27 cellular contexts compared by ENCODE assay signal in genomic region chr5:149221731-149222342, GRCh38. TPM values are rescaled to one million over a fixed set of nuclear protein-coding genes. Genes with fewer than 3 reads are reported as not detected.
DNase-seq lines count a peak whose midpoint lies in the region; ATAC-seq, FAIRE-seq and TF ChIP-seq lines count a peak whose summit lies in the region.
"Had no signal": no experiment of that assay in that cellular context is flagged by ENCODE, and none has a peak within 500 bp of the region (broad histone marks: within the 10 kb centered on the region; RNA-seq: fewer than 3 reads in every experiment).

No MANE protein-coding gene starts in this region.

- CTCF ChIA-PET in A549 (lab: Yijun Ruan, JAX), result interaction anchor here (1.1 to 3.1 kb wide), 5 partner anchors 13 to 223 kb away, joined by 3 to 11 read pairs (median 3); partner anchors contain the start of gene ABLIM3
- CTCF ChIA-PET in K562 (lab: Yijun Ruan, JAX; ENCODE audit: low intra/inter-chr PET ratio), result no interaction called here

- H4K20me1 ChIP-seq in K562 (replicated peaks; ENCODE audit: control insufficient read depth, insufficient read depth, low read length), result no peaks in the 10 kb centered on the region

- no peak overlapping the region for H3K4me2 ChIP-seq in A549
- H3K4me2 ChIP-seq in K562 (ENCODE audit: insufficient read depth, low read length), result no peak overlapping the region
- H3K4me2 ChIP-seq: GM23338 had no signal

- no peak overlapping the region for H2AFZ ChIP-seq in K562 (ENCODE audit: low read depth, low read length)
- H2AFZ ChIP-seq: GM23338 had no signal

- ATAC-seq in A549 (no peak), K562 (no peak)
- ATAC-seq: activated T-cell treated with anti-CD3 and anti-CD28 coated beads, Interleukin-2, amount 50 U/mL, for 72 hours; GM12878; GM23338; left colon; Panc1; stimulated activated naive B cell treated with anti-CD40 and anti-IgM and Interleukin-4, amounts not matched to agents 10 μg/mL and 1 μg/mL and 100 μg/mL, for 72 hours had no signal

- H3K4me3 ChIP-seq in A549 (no peak overlapping the region), K562 (no peak overlapping the region), dorsolateral prefrontal cortex (no peak overlapping the region)
- H3K4me3 ChIP-seq: GM12878, GM23338 had no signal

- TF ChIP-seq CTCF in A549 (IDR thresholded peaks at IDR 0.05) (no peak), K562 (IDR thresholded peaks at IDR 0.05 in 2 of 3, conservative IDR thresholded peaks at IDR 0.05 in 1 of 3; ENCODE audit: insufficient read depth in 2 of 3, low read depth in 1 of 3, low read length in 3 of 3) (no peak), dorsolateral prefrontal cortex (IDR thresholded peaks at IDR 0.05 in 54 of 56, conservative IDR thresholded peaks at IDR 0.05 in 2 of 56; ENCODE audit: low read depth in 1 of 56, partially characterized antibody in 56 of 56) (no peak)

- H3K27ac ChIP-seq in A549, result no peak overlapping the region
- no peak overlapping the region for H3K27ac ChIP-seq in K562 (ENCODE audit: extremely low read depth, low read depth, low read length)
- H3K27ac ChIP-seq in dorsolateral prefrontal cortex, result peak overlapping the region in 24 of 59 donors; percentile 1 to 84 (median 49)
- H3K27ac ChIP-seq: HL-60, neutrophil had no signal

- DNase-seq in A549 (ENCODE audit: low read depth in 1 of 2, low spot score in 1 of 2) (no peak), HCEC 1CT (peak; percentile 37), K562 (ENCODE audit: extremely low read depth in 1 of 4, low spot score in 3 of 4) (no peak), iris pigment epithelial cell (ENCODE audit: low read depth) (peak; percentile 76), hepatic stellate cell (ENCODE audit: low spot score) (no peak), dermis blood vessel endothelial cell (no peak), DMS53 treated with DMSO at 0.1 percent for 48 hours (lab: John Stamatoyannopoulos, UW; ENCODE audit: unreplicated experiment) (no peak), dorsolateral prefrontal cortex (no peak)
- DNase-seq: activated CD4-positive, alpha-beta T cell treated with anti-CD3 and anti-CD28 coated beads, Interleukin-2, amount 50 U/mL, for 1 hour; activated naive CD4-positive, alpha-beta T cell treated with Interleukin-2 at 50 U/mL for 16 hours; activated T-cell treated with anti-CD3 and anti-CD28 coated beads, Interleukin-2, amount 50 U/mL, for 72 hours; Caco-2; DND-41; left colon; NCI-H1092 treated with DMSO at 0.1 percent for 48 hours; NCI-H187; NCI-H2171 treated with DMSO at 0.1 percent for 48 hours; NCI-H526 treated with DMSO at 0.1 percent for 48 hours; SIG-M5; stimulated activated CD4-positive, alpha-beta T cell treated with anti-CD3 and anti-CD28 coated beads, Interleukin-15, amount 100 ng/mL, for 24 hours; stimulated activated naive B cell treated with anti-CD40 and anti-IgM and Interleukin-4, amounts not matched to agents 10 μg/mL and 1 μg/mL and 100 μg/mL, for 72 hours; T1000 had no signal

- no peaks in the 10 kb centered on the region for H3K79me2 ChIP-seq in K562 (ENCODE audit: control insufficient read depth, insufficient read depth, low read length)

- no peaks in the 10 kb centered on the region; the same call in 2 of the 3 replicates for H3K4me1 ChIP-seq in A549
- no peaks in the 10 kb centered on the region for H3K4me1 ChIP-seq in K562 (replicated peaks in 1 of 2; ENCODE audit: control insufficient read depth in 2 of 2, insufficient read depth in 2 of 2, low read length in 2 of 2)
- H3K4me1 ChIP-seq: Caco-2 had no signal

- H3K27me3 ChIP-seq in K562 (ENCODE audit: control insufficient read depth in 2 of 2, insufficient read depth in 2 of 2, low read length in 2 of 2) (peaks cover 2 to 18% of the 10 kb centered on the region in 2 experiments; a peak in 2 of 5 replicates), dorsolateral prefrontal cortex (no peaks in the 10 kb centered on the region)
- H3K27me3 ChIP-seq: neutrophil had no signal

- intact Hi-C loops in K562 (cut with micrococcal nuclease) (no loop called here), dorsolateral prefrontal cortex (cut with DNase I) (no loop called here)

- in situ Hi-C loops in K562 (cut with MboI), result no loop called here

- no peaks in the 10 kb centered on the region for H3K9me1 ChIP-seq in K562 (ENCODE audit: control insufficient read depth, insufficient read depth, low read length)

- TF ChIP-seq POLR2A in A549 (IDR thresholded peaks at IDR 0.05; ENCODE audit: low read length) (no peak), K562 (conservative IDR thresholded peaks at IDR 0.05) (no peak)

- BruUV-seq in K562 (replicated peaks; lab: Mats Ljungman, UMichigan), result no TSS peak

- TF ChIP-seq EP300 in A549 (IDR thresholded peaks at IDR 0.05) (no peak), K562 (IDR thresholded peaks at IDR 0.05; ENCODE audit: low read length) (no peak)

- no peaks in the 10 kb centered on the region for H3K36me3 ChIP-seq in K562 (ENCODE audit: control insufficient read depth, insufficient read depth, low read length)
- H3K36me3 ChIP-seq: neutrophil had no signal

- no peak overlapping the region for H3K9ac ChIP-seq in K562 (ENCODE audit: insufficient read depth in 1 of 2, low read depth in 2 of 2, low read length in 2 of 2)

- H3K9me3 ChIP-seq in A549 (no peaks in the 10 kb centered on the region), K562 (replicated peaks; ENCODE audit: control insufficient read depth, insufficient read depth, low read depth, low read length) (no peaks in the 10 kb centered on the region)
- H3K9me3 ChIP-seq: Caco-2, neutrophil had no signal

- TF ChIP-seq RAD21 in A549 (conservative IDR thresholded peaks at IDR 0.05 in 1 of 2, IDR thresholded peaks at IDR 0.05 in 1 of 2), result no peak
- no peak for TF ChIP-seq RAD21 in K562 (CRISPR knock-in tag; conservative IDR thresholded peaks at IDR 0.05 in 1 of 2, IDR thresholded peaks at IDR 0.05 in 1 of 2)

- POLR2A ChIA-PET in A549 (lab: Yijun Ruan, JAX), result no interaction called here
- POLR2A ChIA-PET in K562 (lab: Yijun Ruan, JAX), result interaction anchor here (1.0 to 2.3 kb wide), 2 partner anchors 8 to 42 kb away, joined by 5 to 11 read pairs; no protein-coding TSS in a partner anchor

- peak; percentile 13 for FAIRE-seq in A549 (lab: Jason Lieb, UNC)
- peak; percentile 15 for FAIRE-seq in K562 (lab: Jason Lieb, UNC)
- FAIRE-seq: GM12878 had no signal

- WGBS in A549 (ENCODE audit: missing lambda C conversion rate), result 83% methylated on average over 4 of the region's 4 CpGs
- WGBS in K562 (ENCODE audit: insufficient coverage, low coverage, missing lambda C conversion rate), result 22% methylated on average over 4 of the region's 4 CpGs

TF ChIP-seq in A549, 52 proteins besides CTCF, POLR2A, EP300 and RAD21 (continues in another document):
- TF ChIP-seq E2F6 (IDR thresholded peaks at IDR 0.05; ENCODE audit: borderline replicate concordance, low read depth) (no peak), EHMT2 (IDR thresholded peaks at IDR 0.05; ENCODE audit: low read depth) (no peak), RCOR1 (IDR thresholded peaks at IDR 0.05; ENCODE audit: low read depth, low read length) (no peak), JUN (IDR thresholded peaks at IDR 0.05) (no peak), FOSB (CRISPR knock-in tag; IDR thresholded peaks at IDR 0.05) (no peak)

TF ChIP-seq in K562, 482 proteins besides CTCF, POLR2A, EP300 and RAD21 (continues in another document):
- no peak for TF ChIP-seq ARID3B (CRISPR knock-in tag; IDR thresholded peaks at IDR 0.05; ENCODE audit: borderline replicate concordance)
- no peak for TF ChIP-seq MEF2A (IDR thresholded peaks at IDR 0.05; ENCODE audit: control insufficient read depth, low read depth, low read length)
- no peak for TF ChIP-seq GATA2 (CRISPR knock-in tag; IDR thresholded peaks at IDR 0.05)
- no peak for TF ChIP-seq PCBP1 (IDR thresholded peaks at IDR 0.05; ENCODE audit: low read depth, low read length, poor library complexity, severe bottlenecking)

RNA-seq across cellular contexts. Expression of gene AFAP1L1, which starts 49.8 kb away (rescaled TPM):
- 1.5 and 2.4 TPM in 2 replicates for polyA plus RNA-seq in A549 (2011; rRNA removed)
- 1.4 and 1.8 TPM in 2 replicates for polyA plus RNA-seq in A549 (2012; cell fraction: cytosol; rRNA removed)
- polyA plus RNA-seq in A549 (2012; cell fraction: nucleus; rRNA removed), result 1.1 and 1.6 TPM in 2 replicates
- 3.3 to 3.5 TPM (median 3.4 TPM) in 3 replicates for polyA plus RNA-seq in A549 (2017; fragmentation: RNase III; extraction: RNeasy Plus Mini Kit Qiagen cat#74134 plus additional on column Dnase treatment)
- polyA minus RNA-seq in A549 (2011; rRNA and poly(A)+ RNA removed), result 2.1 and 3.1 TPM in 2 replicates
- total RNA-seq in K562 (2011; cell fraction: chromatin; rRNA removed; ENCODE audit: low replicate concordance), result not detected in 2 replicates
- total RNA-seq in K562 (2011; cell fraction: nucleolus; rRNA removed), result under 0.01 TPM in 1 of 2 replicates, not detected in the other
- total RNA-seq in K562 (2011; cell fraction: nucleoplasm; rRNA removed), result 0.07 TPM in 1 of 2 replicates, not detected in the other
- 0.12 TPM in 1 of 2 replicates, not detected in the other for total RNA-seq in K562 (2014; rRNA removed)
- total RNA-seq in K562 (2014; rRNA removed; fragmentation: Illumina TruSeq; extraction: Trizol), result 0.48 TPM in 1 of 2 replicates, not detected in the other
- 0.04 TPM in 1 of 2 replicates, not detected in the other for total RNA-seq in K562 (2015; rRNA removed; fragmentation: Illumina TruSeq; extraction: Trizol)
- total RNA-seq in K562 (2021), result 0.07 and 0.13 TPM in 2 replicates
- 0.04 TPM in 1 of 2 replicates, not detected in the other for polyA plus RNA-seq in K562 (2011; rRNA removed)
- polyA plus RNA-seq in K562 (2011; cell fraction: cytosol; rRNA removed), result 0.01 TPM in 2 replicates
- polyA plus RNA-seq in K562 (2011; cell fraction: nucleus; rRNA removed), result not detected in 2 replicates
- 0.07 and 0.10 TPM in 2 replicates for polyA plus RNA-seq in K562 (2012)
- 0.03 and 0.10 TPM in 2 replicates for polyA plus RNA-seq in K562 (2014; fragmentation: Illumina TruSeq; extraction: Trizol)
- polyA plus RNA-seq in K562 (2014; fragmentation: Nextera tagmentation; extraction: Ambion mirVana), result under 1 TPM; 0.01 to 0.03 TPM
- polyA plus RNA-seq in K562 (2014; rRNA removed), result 0.12 TPM in 1 of 2 replicates, not detected in the other
- not detected in 2 replicates for polyA minus RNA-seq in K562 (2011; rRNA and poly(A)+ RNA removed)
- not detected in 2 replicates for polyA minus RNA-seq in K562 (2011; cell fraction: cytosol; rRNA and poly(A)+ RNA removed)
- polyA minus RNA-seq in K562 (2011; cell fraction: nucleus; rRNA and poly(A)+ RNA removed), result not detected in 2 replicates
- 234 and 264 TPM in 2 replicates for total RNA-seq in dermis blood vessel endothelial cell
- 10 to 100 TPM in 3 of 120 experiments, 1 to 10 TPM in 116, under 1 TPM in 1; 0.86 to 11.0 (median 4.3) TPM for total RNA-seq in dorsolateral prefrontal cortex
- total RNA-seq: GM12878 had no signal

Comparison
In these comparisons a context has a peak if more than half of its experiments do, and no peak if none do; other contexts are left out.
1. DNase-seq: peak in HCEC 1CT (single experiment) and iris pigment epithelial cell (single experiment); none in A549 (0 of 2), K562 (0 of 4), hepatic stellate cell (single experiment), dermis blood vessel endothelial cell (single experiment), DMS53 treated with DMSO at 0.1 percent for 48 hours (single experiment) and dorsolateral prefrontal cortex (0 of 10).
2. RNA of gene AFAP1L1, which starts 49.8 kb away (total RNA-seq): 234 to 264 TPM in dermis blood vessel endothelial cell; 0.86 to 11.0 TPM in dorsolateral prefrontal cortex and under 0.01 to 0.48 TPM in K562; every median in the first group is over 10 times any median in the second.